In the genomic region with DNA sequence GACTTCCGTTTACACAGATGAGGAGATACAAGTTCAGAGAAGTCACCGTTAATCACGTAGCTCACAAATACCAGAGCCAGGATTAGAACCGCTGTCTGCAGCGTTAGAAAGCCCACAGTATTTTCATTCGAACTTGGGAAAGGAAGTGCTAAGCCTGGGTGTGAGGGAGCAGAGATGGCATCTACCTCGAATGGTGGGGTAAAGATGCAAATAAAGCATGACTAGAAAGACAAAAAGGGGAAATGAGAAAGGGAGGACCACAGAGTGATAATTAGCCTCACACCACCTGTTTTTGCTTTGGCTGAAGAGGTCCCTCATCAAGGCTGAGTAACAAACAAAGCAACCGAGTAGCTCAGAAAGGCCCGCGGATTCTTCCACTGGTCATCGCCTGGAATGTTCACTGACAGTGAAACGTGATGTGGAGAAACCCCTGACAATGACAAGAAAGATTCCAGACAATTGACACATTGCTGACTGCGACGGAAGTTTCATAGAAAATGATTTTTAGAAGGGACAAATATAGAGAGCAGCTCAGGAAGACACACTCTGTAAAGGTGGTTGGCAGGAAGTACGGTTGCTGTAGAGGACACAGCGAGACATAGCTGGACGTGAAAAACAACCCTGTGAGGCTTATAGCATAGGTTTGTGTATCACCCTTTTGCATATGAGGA, we compare ENCODE assay signal across 1 cellular context.
TF ChIP-seq lines count a peak whose summit lies in the region.

No MANE protein-coding gene starts in this region.

TF ChIP-seq in GM12878, 131 proteins besides CTCF, POLR2A, EP300 and RAD21 (continued from another document):
- TF ChIP-seq ZNF687 (IDR thresholded peaks at IDR 0.05), result peak; percentile 86; the same call in 1 of the 2 replicates
- TF ChIP-seq TAF1 (IDR thresholded peaks at IDR 0.05; ENCODE audit: borderline replicate concordance, low read depth, low read length), result no peak
- TF ChIP-seq RB1 (IDR thresholded peaks at IDR 0.05; ENCODE audit: borderline replicate concordance), result peak; percentile 55; the same call in 1 of the 2 replicates
- 0 out of 2 replicates have a peak, but pooled peaks have one; percentile 28 for TF ChIP-seq CREB1 (IDR thresholded peaks at IDR 0.05; ENCODE audit: low read depth)
- no peak for TF ChIP-seq SMARCA5 (IDR thresholded peaks at IDR 0.05)
- no peak for TF ChIP-seq SMAD5 (IDR thresholded peaks at IDR 0.05; ENCODE audit: low read depth)
- peak; percentile 98 for TF ChIP-seq TCF12 (IDR thresholded peaks at IDR 0.05; ENCODE audit: low read depth, low read length)
- TF ChIP-seq, protein P1, sequence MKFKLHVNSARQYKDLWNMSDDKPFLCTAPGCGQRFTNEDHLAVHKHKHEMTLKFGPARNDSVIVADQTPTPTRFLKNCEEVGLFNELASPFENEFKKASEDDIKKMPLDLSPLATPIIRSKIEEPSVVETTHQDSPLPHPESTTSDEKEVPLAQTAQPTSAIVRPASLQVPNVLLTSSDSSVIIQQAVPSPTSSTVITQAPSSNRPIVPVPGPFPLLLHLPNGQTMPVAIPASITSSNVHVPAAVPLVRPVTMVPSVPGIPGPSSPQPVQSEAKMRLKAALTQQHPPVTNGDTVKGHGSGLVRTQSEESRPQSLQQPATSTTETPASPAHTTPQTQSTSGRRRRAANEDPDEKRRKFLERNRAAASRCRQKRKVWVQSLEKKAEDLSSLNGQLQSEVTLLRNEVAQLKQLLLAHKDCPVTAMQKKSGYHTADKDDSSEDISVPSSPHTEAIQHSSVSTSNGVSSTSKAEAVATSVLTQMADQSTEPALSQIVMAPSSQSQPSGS (IDR thresholded peaks at IDR 0.05; ENCODE audit: low read length), result peak; percentile 80
- TF ChIP-seq RELA (IDR thresholded peaks at IDR 0.05; ENCODE audit: borderline replicate concordance, partially characterized antibody), result no peak
- TF ChIP-seq, protein P2, sequence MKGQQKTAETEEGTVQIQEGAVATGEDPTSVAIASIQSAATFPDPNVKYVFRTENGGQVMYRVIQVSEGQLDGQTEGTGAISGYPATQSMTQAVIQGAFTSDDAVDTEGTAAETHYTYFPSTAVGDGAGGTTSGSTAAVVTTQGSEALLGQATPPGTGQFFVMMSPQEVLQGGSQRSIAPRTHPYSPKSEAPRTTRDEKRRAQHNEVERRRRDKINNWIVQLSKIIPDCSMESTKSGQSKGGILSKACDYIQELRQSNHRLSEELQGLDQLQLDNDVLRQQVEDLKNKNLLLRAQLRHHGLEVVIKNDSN (IDR thresholded peaks at IDR 0.05; ENCODE audit: borderline replicate concordance, extremely low read length, insufficient read depth, low read depth, low read length), result no peak
- TF ChIP-seq KLF5 (IDR thresholded peaks at IDR 0.05; ENCODE audit: partially characterized antibody), result peak; percentile 72
- TF ChIP-seq IRF4 (IDR thresholded peaks at IDR 0.05; ENCODE audit: low read depth, low read length), result peak; percentile 97
- 0 out of 2 replicates have a peak, but pooled peaks have one; percentile 62 for TF ChIP-seq CBFB (IDR thresholded peaks at IDR 0.05; ENCODE audit: low read depth)
- TF ChIP-seq PRDM15 (CRISPR knock-in tag; IDR thresholded peaks at IDR 0.05), result no peak
- TF ChIP-seq NR2C2 (IDR thresholded peaks at IDR 0.05; ENCODE audit: borderline replicate concordance, control insufficient read depth, insufficient read length, low read depth), result no peak
- TF ChIP-seq YBX1 (IDR thresholded peaks at IDR 0.05), result no peak
- no peak for TF ChIP-seq FOXK2 (IDR thresholded peaks at IDR 0.05)
- no peak; the same call in 1 of the 2 replicates for TF ChIP-seq HDAC2 (IDR thresholded peaks at IDR 0.05)
- no peak for TF ChIP-seq CEBPB (IDR thresholded peaks at IDR 0.05; ENCODE audit: borderline replicate concordance in 1 of 2, low read depth in 2 of 2, low read length in 2 of 2)
- peak; percentile 78; the same call in 1 of the 2 replicates for TF ChIP-seq ZNF207 (IDR thresholded peaks at IDR 0.05; ENCODE audit: borderline replicate concordance)
- TF ChIP-seq ATF7 (IDR thresholded peaks at IDR 0.05; ENCODE audit: low read depth), result peak; percentile 86
TF ChIP-seq in GM12878: peak in this region for 63.
